In genomic region chr5:75337366-75338021, GRCh38 we compare ENCODE assay signal across 8 cellular contexts. TPM values are rescaled to one million over a fixed set of nuclear protein-coding genes. Genes with fewer than 3 reads are reported as not detected.
A peak's percentile ranks its signal among the peaks of the same experiment; 100 is the strongest.
DNase-seq lines count a peak whose midpoint lies in the region; ATAC-seq, FAIRE-seq and TF ChIP-seq lines count a peak whose summit lies in the region.

No MANE protein-coding gene starts in this region.

- intact Hi-C loops in activated B cell treated with CpG ODN at 0.5 μM for 24 hours (cut with micrococcal nuclease) = loop anchor here (1.0 to 5.0 kb wide), 9 partner anchors 174 to 1770 kb away; partner anchors contain the start of genes ANKRA2, CERT1, ENC1 and HEXB
- intact Hi-C loops in endothelial cell of umbilical vein (cut with micrococcal nuclease) = loop anchor here (1.0 to 5.0 kb wide), 7 partner anchors 101 to 1365 kb away; partner anchors contain the start of genes ANKRD31, CERT1, GFM2 and NSA2

- H3K9ac ChIP-seq in endothelial cell of umbilical vein (replicated peaks; ENCODE audit: extremely low read depth, insufficient read depth, low read length) = peak overlapping the region; percentile 60

- no peaks in the 10 kb centered on the region for H3K27me3 Mint-ChIP-seq in activated B cell treated with CpG ODN at 0.5 μM for 24 hours
- H3K27me3 Mint-ChIP-seq in naive B cell = no peaks in the 10 kb centered on the region

- no peaks in the 10 kb centered on the region for H3K9me1 ChIP-seq in endothelial cell of umbilical vein (replicated peaks; ENCODE audit: control insufficient read depth, extremely low read depth, insufficient read depth, low read length)

- CTCF ChIA-PET in activated B cell treated with CpG ODN at 0.5 μM for 24 hours (lab: Charles Lee) (interaction anchor here (0.6 to 1.9 kb wide), 4 partner anchors 100 to 571 kb away, joined by 3 to 20 read pairs (median 5); partner anchors contain the start of genes ANKRD31, GFM2 and NSA2), endothelial cell of umbilical vein (lab: Charles Lee) (interaction anchor here (0.8 to 2.0 kb wide), 12 partner anchors 14 to 412 kb away, joined by 3 to 15 read pairs (median 4); partner anchors contain the start of genes ANKRD31, POC5 and POLK)

- TF ChIP-seq CTCF in activated B cell treated with CpG ODN at 0.5 μM for 24 hours (IDR thresholded peaks at IDR 0.05) (no peak), endothelial cell of umbilical vein (IDR thresholded peaks at IDR 0.05; ENCODE audit: extremely low read depth in 1 of 2, insufficient read depth in 1 of 2, low read depth in 1 of 2, low read length in 2 of 2) (no peak)

- peak overlapping the region; percentile 69 to 97 (median 82) for H3K4me3 ChIP-seq in endothelial cell of umbilical vein (replicated peaks in 1 of 3; ENCODE audit: insufficient read depth in 1 of 3, low read depth in 1 of 3, low read length in 3 of 3)
- peak overlapping the region; percentile 90 for H3K4me3 ChIP-seq in thymus (ENCODE audit: low read length)

- POLR2A ChIA-PET in activated B cell treated with CpG ODN at 0.5 μM for 24 hours (lab: Charles Lee) = interaction anchor here (0.6 to 1.9 kb wide), 16 partner anchors 10 to 571 kb away, joined by 3 to 31 read pairs (median 6); partner anchors contain the start of genes ANKRD31, CERT1, FAM169A and GFM2
- POLR2A ChIA-PET in endothelial cell of umbilical vein (lab: Charles Lee) = interaction anchor here (0.6 to 1.1 kb wide), 7 partner anchors 8 to 380 kb away, joined by 3 to 5 read pairs (median 3); partner anchors contain the start of genes ANKRD31, CERT1, POC5 and POLK

- H3K79me2 ChIP-seq in endothelial cell of umbilical vein (ENCODE audit: control insufficient read depth, insufficient read depth, low read length) = peaks cover 51% of the 10 kb centered on the region

- H3K27ac Mint-ChIP-seq in activated B cell treated with CpG ODN at 0.5 μM for 24 hours (no peak overlapping the region), naive B cell (peak overlapping the region in 1 of 6 donors; percentile 83)

- ATAC-seq in HG03064 (IDR thresholded peaks at IDR 0.05; ENCODE audit: low read depth, unreplicated experiment) (peak; percentile 7), activated B cell treated with CpG ODN at 0.5 μM for 24 hours (ENCODE audit: low read depth) (no peak), naive B cell (ENCODE audit: low read depth in 2 of 2) (no peak)

- H3K9me3 Mint-ChIP-seq in activated B cell treated with CpG ODN at 0.5 μM for 24 hours (no peaks in the 10 kb centered on the region), naive B cell (no peaks in the 10 kb centered on the region)

- H4K20me1 ChIP-seq in endothelial cell of umbilical vein (replicated peaks; ENCODE audit: control insufficient read depth, extremely low read depth, insufficient read depth, low read length) = peaks cover 2% of the 10 kb centered on the region

- no TSS peak for BruUV-seq in endothelial cell of umbilical vein (replicated peaks; lab: Mats Ljungman, UMichigan)

- H3K4me1 Mint-ChIP-seq in activated B cell treated with CpG ODN at 0.5 μM for 24 hours (peaks cover 33% of the 10 kb centered on the region), naive B cell (peaks cover 18 to 37% (median 36%) of the 10 kb centered on the region in 3 donors)

- H3K36me3 ChIP-seq in endothelial cell of umbilical vein (ENCODE audit: control insufficient read depth in 2 of 2, extremely low read depth in 1 of 2, insufficient read depth in 2 of 2, low read length in 2 of 2) (peaks cover 0 to 2% of the 10 kb centered on the region in 2 experiments), thymus (ENCODE audit: control insufficient read depth, insufficient read depth) (no peaks in the 10 kb centered on the region)

- TF ChIP-seq POLR2A in GM12891 (IDR thresholded peaks at IDR 0.05; ENCODE audit: low read depth, low read length) (no peak), endothelial cell of umbilical vein (IDR thresholded peaks at IDR 0.05; ENCODE audit: low read depth, low read length) (no peak)

- FAIRE-seq in GM12891 (lab: Jason Lieb, UNC) (peak; percentile 16), endothelial cell of umbilical vein (lab: Jason Lieb, UNC) (no peak)

- H3K27me3 ChIP-seq in endothelial cell of umbilical vein (ENCODE audit: control insufficient read depth in 2 of 2, insufficient read depth in 2 of 2, low read length in 2 of 2) = no peaks in the 10 kb centered on the region
- H3K27me3 ChIP-seq in thymus (ENCODE audit: control insufficient read depth, insufficient read depth) = no peaks in the 10 kb centered on the region

- dilution Hi-C loops in endothelial cell of umbilical vein (cut with MboI; ENCODE audit: extremely low pct_ligation_motif_present, low sequenced_read_pairs) = no loop called here

- H3K36me3 Mint-ChIP-seq in activated B cell treated with CpG ODN at 0.5 μM for 24 hours (ENCODE audit: low read depth) (peaks cover 24% of the 10 kb centered on the region), naive B cell (no peaks in the 10 kb centered on the region)

- H3K27ac ChIP-seq in endothelial cell of umbilical vein (ENCODE audit: insufficient read depth, low read depth, low read length) (peak overlapping the region; percentile 60), thymus (ENCODE audit: low read depth) (peak overlapping the region; percentile 32)

- DNase-seq in GM12891 (ENCODE audit: insufficient read length, low spot score) (no peak), activated B cell treated with CpG ODN at 0.5 μM for 24 hours (peak; percentile 36), endothelial cell of umbilical vein (ENCODE audit: low read depth, low spot score) (peak; percentile 35), naive B cell (peak; percentile 25), superior temporal gyrus (ENCODE audit: extremely low spot score) (no peak), T1000 (lab: John Stamatoyannopoulos, UW) (no peak)

- peak overlapping the region; percentile 95 for H3K4me2 ChIP-seq in endothelial cell of umbilical vein (ENCODE audit: insufficient read depth, low read length)

- H2AFZ ChIP-seq in endothelial cell of umbilical vein (ENCODE audit: low read depth, low read length) = peak overlapping the region; percentile 16

- H3K9me3 ChIP-seq in endothelial cell of umbilical vein (replicated peaks; ENCODE audit: control insufficient read depth, insufficient read depth, low read length) (no peaks in the 10 kb centered on the region), thymus (ENCODE audit: control insufficient read depth) (no peaks in the 10 kb centered on the region)

- H3K4me3 Mint-ChIP-seq in activated B cell treated with CpG ODN at 0.5 μM for 24 hours = no peak overlapping the region
- H3K4me3 Mint-ChIP-seq in naive B cell = no peak overlapping the region

- WGBS in thymus = under 1% methylated on average over 50 of the region's 50 CpGs

- peaks cover 26% of the 10 kb centered on the region for H3K4me1 ChIP-seq in endothelial cell of umbilical vein (ENCODE audit: control insufficient read depth, extremely low read depth, insufficient read depth, low read length)
- H3K4me1 ChIP-seq in thymus (ENCODE audit: control insufficient read depth, insufficient read depth, low read length) = peaks cover 5% of the 10 kb centered on the region

TF ChIP-seq in GM12891, 5 proteins besides CTCF, POLR2A, EP300 and RAD21:
- TF ChIP-seq TAF1 (IDR thresholded peaks at IDR 0.05; ENCODE audit: low read depth, low read length) (no peak), POLR2AphosphoS5 (IDR thresholded peaks at IDR 0.05; ENCODE audit: low read depth, low read length) (no peak), SPI1 (IDR thresholded peaks at IDR 0.05; ENCODE audit: low read depth, low read length) (no peak), PAX5 (IDR thresholded peaks at IDR 0.05; ENCODE audit: insufficient read depth, low read length, severe bottlenecking) (no peak), POU2F2 (IDR thresholded peaks at IDR 0.05; ENCODE audit: low read depth, low read length) (no peak)

TF ChIP-seq in endothelial cell of umbilical vein, 7 proteins besides CTCF, POLR2A, EP300 and RAD21:
- TF ChIP-seq JUN (IDR thresholded peaks at IDR 0.05; ENCODE audit: borderline replicate concordance, insufficient read depth, insufficient read length, low read depth) (no peak), MAX (IDR thresholded peaks at IDR 0.05; ENCODE audit: insufficient read depth, insufficient read length) (no peak), GATA2 (IDR thresholded peaks at IDR 0.05; ENCODE audit: insufficient read depth, insufficient read length, low read depth, low read length) (no peak), FOS (IDR thresholded peaks at IDR 0.05; ENCODE audit: borderline replicate concordance, insufficient read depth, low read length) (no peak), EZH2 (IDR thresholded peaks at IDR 0.05; ENCODE audit: borderline replicate concordance, low read depth, low read length, severe bottlenecking) (no peak), POLR2AphosphoS5 (IDR thresholded peaks at IDR 0.05; ENCODE audit: insufficient read depth, low read depth, low read length) (no peak), MYC (IDR thresholded peaks at IDR 0.05; ENCODE audit: low read depth, low read length) (no peak)

RNA-seq across cellular contexts. Expression of gene HMGCR, which starts 0.5 kb away (rescaled TPM):
- polyA plus RNA-seq in GM12891 (2012; ENCODE audit: low read depth, missing spikeins) = 38.4 TPM
- total RNA-seq in activated B cell treated with CpG ODN at 0.5 μM for 24 hours = 105 and 131 TPM in 2 replicates
- 104 and 128 TPM in 2 replicates for total RNA-seq in endothelial cell of umbilical vein
- polyA plus RNA-seq in endothelial cell of umbilical vein = 23.8 and 39.6 TPM in 2 replicates
- 22.7 and 22.9 TPM in 2 replicates for polyA plus RNA-seq in endothelial cell of umbilical vein (2011; cell fraction: cytosol; rRNA removed)
- polyA plus RNA-seq in endothelial cell of umbilical vein (2011; cell fraction: nucleus; rRNA removed) = 54.8 and 56.7 TPM in 2 replicates
- 32.1 and 48.0 TPM in 2 replicates for polyA plus RNA-seq in endothelial cell of umbilical vein (2012)
- polyA minus RNA-seq in endothelial cell of umbilical vein = 134 and 181 TPM in 2 replicates
- 25.8 TPM for polyA minus RNA-seq in endothelial cell of umbilical vein (2011; cell fraction: cytosol; rRNA and poly(A)+ RNA removed)
- 51.3 and 88.1 TPM in 2 replicates for polyA minus RNA-seq in endothelial cell of umbilical vein (2011; cell fraction: nucleus; rRNA and poly(A)+ RNA removed)
- polyA plus RNA-seq in naive B cell (ENCODE audit: low read depth in 6 of 6) = 10 to 100 TPM in 5 of 6 donors, 1 to 10 TPM in 1; 9.9 to 22.4 (median 14.1) TPM
- 10.1 TPM for polyA plus RNA-seq in thymus

Comparison
In these comparisons a context has a peak if more than half of its experiments do, and no peak if none do; other contexts are left out.
1. DNase-seq: peak in activated B cell treated with CpG ODN at 0.5 μM for 24 hours (single experiment), endothelial cell of umbilical vein (single experiment) and naive B cell (single experiment); none in GM12891 (single experiment), superior temporal gyrus (single experiment) and T1000 (single experiment).